ENCODE assay signal across 17 cellular contexts in genomic region chr9:86405086-86405491, GRCh38. TPM values are rescaled to one million over a fixed set of nuclear protein-coding genes. Genes with fewer than 3 reads are reported as not detected.
DNase-seq lines count a peak whose midpoint lies in the region; ATAC-seq and TF ChIP-seq lines count a peak whose summit lies in the region.
"Had no signal": no experiment of that assay in that cellular context is flagged by ENCODE, and none has a peak within 500 bp of the region (broad histone marks: within the 10 kb centered on the region; RNA-seq: fewer than 3 reads in every experiment).

No MANE protein-coding gene starts in this region.

- no peaks in the 10 kb centered on the region for H3K9me3 Mint-ChIP-seq in type B pancreatic cell
- H3K9me3 Mint-ChIP-seq in activated CD4-positive, alpha-beta T cell treated with anti-CD3 and anti-CD28 coated beads, Interleukin-2, amount 10 ng/mL, durations not matched to agents 7 days and 5 days, result no peaks in the 10 kb centered on the region
- H3K9me3 Mint-ChIP-seq: memory B cell; naive thymus-derived CD8-positive, alpha-beta T cell had no signal

- peak; percentile 59 to 75 for ATAC-seq in lower lobe of right lung
- ATAC-seq: naive thymus-derived CD8-positive, alpha-beta T cell had no signal

- no peak for TF ChIP-seq POLR2A in esophagus muscularis mucosa (IDR thresholded peaks at IDR 0.05; ENCODE audit: low read depth)

- no peak overlapping the region for H3K4me3 ChIP-seq in esophagus muscularis mucosa
- H3K4me3 ChIP-seq in lower lobe of right lung, result no peak overlapping the region
- no peak overlapping the region for H3K4me3 ChIP-seq in effector memory CD4-positive, alpha-beta T cell (ENCODE audit: insufficient read depth, low read depth, low read length, poor library complexity, severe bottlenecking)

- H3K4me1 Mint-ChIP-seq in type B pancreatic cell (ENCODE audit: unreplicated experiment), result peaks cover 20% of the 10 kb centered on the region
- H3K4me1 Mint-ChIP-seq in activated CD4-positive, alpha-beta T cell treated with anti-CD3 and anti-CD28 coated beads, Interleukin-2, amount 10 ng/mL, durations not matched to agents 7 days and 5 days, result peaks cover 2% of the 10 kb centered on the region

- no peaks in the 10 kb centered on the region for H3K36me3 Mint-ChIP-seq in type B pancreatic cell
- H3K36me3 Mint-ChIP-seq in activated CD4-positive, alpha-beta T cell treated with anti-CD3 and anti-CD28 coated beads, Interleukin-2, amount 10 ng/mL, durations not matched to agents 7 days and 5 days (ENCODE audit: low read depth), result no peaks in the 10 kb centered on the region
- H3K36me3 Mint-ChIP-seq: memory B cell; naive thymus-derived CD8-positive, alpha-beta T cell had no signal

- WGBS in esophagus muscularis mucosa, result 52% methylated on average over 2 of the region's 2 CpGs

- no peaks in the 10 kb centered on the region for H3K27me3 Mint-ChIP-seq in type B pancreatic cell
- H3K27me3 Mint-ChIP-seq in activated CD4-positive, alpha-beta T cell treated with anti-CD3 and anti-CD28 coated beads, Interleukin-2, amount 10 ng/mL, durations not matched to agents 7 days and 5 days, result peaks cover 2% of the 10 kb centered on the region

- H3K27ac ChIP-seq in esophagus muscularis mucosa (replicated peaks in 1 of 4), result peak overlapping the region; percentile 64 to 81 (median 78)
- H3K27ac ChIP-seq in lower lobe of right lung, result no peak overlapping the region
- H3K27ac ChIP-seq in effector memory CD4-positive, alpha-beta T cell (ENCODE audit: insufficient read depth, low read length, poor library complexity, severe bottlenecking), result no peak overlapping the region
- H3K27ac ChIP-seq: parathyroid adenoma had no signal

- DNase-seq in NCI-H774 (lab: John Stamatoyannopoulos, UW) (peak; percentile 19), esophagus muscularis mucosa (ENCODE audit: extremely low spot score) (no peak), lower lobe of right lung (no peak), type B pancreatic cell (ENCODE audit: extremely low spot score, unreplicated experiment) (no peak), Kasumi-1 (lab: John Stamatoyannopoulos, UW) (no peak)
- DNase-seq in activated CD4-positive, alpha-beta T cell treated with anti-CD3 and anti-CD28 coated beads, Interleukin-2, amount 10 ng/mL, durations not matched to agents 7 days and 5 days, result no peak
- DNase-seq in effector memory CD4-positive, alpha-beta T cell, result no peak
- DNase-seq: activated CD4-positive, alpha-beta T cell treated with anti-CD3 and anti-CD28 coated beads, Interleukin-2, amount 50 U/mL, for 1 hour; activated gamma-delta T cell treated with Interleukin-2 at 50 U/mL for 16 hours; BE2C; naive thymus-derived CD8-positive, alpha-beta T cell; NCI-H1105 treated with DMSO at 0.1 percent for 48 hours; NCI-H2081 treated with DMSO at 0.1 percent for 48 hours; NCI-H510A; small intestine had no signal

- TF ChIP-seq CTCF in esophagus muscularis mucosa (IDR thresholded peaks at IDR 0.05) (no peak), lower lobe of right lung (IDR thresholded peaks at IDR 0.05) (no peak), type B pancreatic cell (conservative IDR thresholded peaks at IDR 0.05) (no peak)

- no peaks in the 10 kb centered on the region for H3K27me3 ChIP-seq in esophagus muscularis mucosa
- H3K27me3 ChIP-seq in lower lobe of right lung (ENCODE audit: low read depth), result no peaks in the 10 kb centered on the region
- H3K27me3 ChIP-seq in effector memory CD4-positive, alpha-beta T cell (replicated peaks; ENCODE audit: control insufficient read depth, insufficient read depth, low read length, poor library complexity, severe bottlenecking), result no peaks in the 10 kb centered on the region

- no peak overlapping the region for H3K4me3 Mint-ChIP-seq in type B pancreatic cell
- no peak overlapping the region for H3K4me3 Mint-ChIP-seq in activated CD4-positive, alpha-beta T cell treated with anti-CD3 and anti-CD28 coated beads, Interleukin-2, amount 10 ng/mL, durations not matched to agents 7 days and 5 days
- H3K4me3 Mint-ChIP-seq: memory B cell had no signal

- peak overlapping the region; percentile 99 for H3K27ac Mint-ChIP-seq in type B pancreatic cell
- H3K27ac Mint-ChIP-seq in activated CD4-positive, alpha-beta T cell treated with anti-CD3 and anti-CD28 coated beads, Interleukin-2, amount 10 ng/mL, durations not matched to agents 7 days and 5 days, result no peak overlapping the region
- H3K27ac Mint-ChIP-seq: memory B cell; naive thymus-derived CD8-positive, alpha-beta T cell had no signal

- H3K9me3 ChIP-seq in esophagus muscularis mucosa, result no peaks in the 10 kb centered on the region
- H3K9me3 ChIP-seq in lower lobe of right lung, result no peaks in the 10 kb centered on the region
- no peaks in the 10 kb centered on the region for H3K9me3 ChIP-seq in effector memory CD4-positive, alpha-beta T cell (ENCODE audit: control insufficient read depth, low read length)
- H3K9me3 ChIP-seq: BE2C had no signal

- intact Hi-C loops in esophagus muscularis mucosa (cut with DNase I) (no loop called here), lower lobe of right lung (cut with DNase I) (no loop called here)

- no peaks in the 10 kb centered on the region for H3K36me3 ChIP-seq in esophagus muscularis mucosa
- no peaks in the 10 kb centered on the region for H3K36me3 ChIP-seq in lower lobe of right lung
- no peaks in the 10 kb centered on the region for H3K36me3 ChIP-seq in effector memory CD4-positive, alpha-beta T cell (ENCODE audit: control insufficient read depth, insufficient read depth, low read length)
- H3K36me3 ChIP-seq: BE2C had no signal

- no peak for TF ChIP-seq EP300 in esophagus muscularis mucosa (IDR thresholded peaks at IDR 0.05)

- POLR2A ChIA-PET in activated CD4-positive, alpha-beta T cell treated with anti-CD3 and anti-CD28 coated beads, Interleukin-2, amount 10 ng/mL, durations not matched to agents 7 days and 5 days (lab: Charles Lee), result no interaction called here

- H3K4me1 ChIP-seq in esophagus muscularis mucosa (peaks cover 21 to 38% (median 33%) of the 10 kb centered on the region in 4 donors), lower lobe of right lung (peaks cover 31% of the 10 kb centered on the region)
- H3K4me1 ChIP-seq in effector memory CD4-positive, alpha-beta T cell (ENCODE audit: control insufficient read depth, insufficient read depth, low read length, poor library complexity, severe bottlenecking), result no peaks in the 10 kb centered on the region
- H3K4me1 ChIP-seq: BE2C, parathyroid adenoma had no signal

- CTCF ChIA-PET in activated CD4-positive, alpha-beta T cell treated with anti-CD3 and anti-CD28 coated beads, Interleukin-2, amount 10 ng/mL, durations not matched to agents 7 days and 5 days (lab: Charles Lee), result interaction anchor here (0.6 to 2.5 kb wide), 2 partner anchors 10 to 16 kb away, joined by 3 to 11 read pairs; no protein-coding TSS in a partner anchor

RNA-seq across cellular contexts. Expression of gene TUT7, which starts 50.9 kb away (rescaled TPM):
- total RNA-seq in esophagus muscularis mucosa (10 to 100 TPM; 24.5 to 33.0 (median 30.9) TPM), lower lobe of right lung (37.7 TPM), type B pancreatic cell (ENCODE audit: low replicate concordance) (26.5 and 49.9 TPM in 2 replicates)
- 10 to 100 TPM; 37.2 to 38.2 TPM for total RNA-seq in activated CD4-positive, alpha-beta T cell treated with anti-CD3 and anti-CD28 coated beads, Interleukin-2, amount 10 ng/mL, durations not matched to agents 7 days and 5 days

Comparison
In these comparisons a context has a peak if more than half of its experiments do, and no peak if none do; other contexts are left out.
1. H3K27ac ChIP-seq: peak in esophagus muscularis mucosa (4 of 4); none in lower lobe of right lung (single experiment) and effector memory CD4-positive, alpha-beta T cell (single experiment).